Comparison of ENCODE assay signal across 23 cellular contexts in genomic region chr11:77908835-77909234, GRCh38.
A peak's percentile ranks its signal among the peaks of the same experiment; 100 is the strongest.
DNase-seq lines count a peak whose midpoint lies in the region; FAIRE-seq and TF ChIP-seq lines count a peak whose summit lies in the region.
"Had no signal": no experiment of that assay in that cellular context is flagged by ENCODE, and none has a peak within 500 bp of the region (broad histone marks: within the 10 kb centered on the region; RNA-seq: fewer than 3 reads in every experiment).

No MANE protein-coding gene starts in this region.

- no peak overlapping the region for H3K4me3 ChIP-seq in mesodermal cell (ENCODE audit: extremely low read depth, insufficient read depth, low read length, poor library complexity, severe bottlenecking)
- H3K4me3 ChIP-seq: BLaER1 treated with 17β-estradiol and CSF1 and Interleukin-3, amounts not matched to agents 10 nM and 100 nM had no signal

- peaks cover 69% of the 10 kb centered on the region for H3K36me3 Mint-ChIP-seq in activated T-cell treated with anti-CD3 and anti-CD28 coated beads, Interleukin-2, amount 50 U/mL, for 24 hours (ENCODE audit: low read depth)

- WGBS in mesodermal cell (ENCODE audit: insufficient coverage in 2 of 2), 2 experiments = 100% methylated on average over 2 of the region's 2 CpGs; no CpG with 5 or more reads in 1 of the 2 experiments

- peak overlapping the region; percentile 18 for H3K27ac Mint-ChIP-seq in activated T-cell treated with anti-CD3 and anti-CD28 coated beads, Interleukin-2, amount 50 U/mL, for 24 hours
- H3K27ac Mint-ChIP-seq: CD4-positive, alpha-beta T cell; CD8-positive, alpha-beta T cell had no signal

- no peak for DNase-seq in activated T-cell treated with anti-CD3 and anti-CD28 coated beads, Interleukin-2, amount 50 U/mL, for 24 hours
- no peak for DNase-seq in activated T-cell treated with anti-CD3 and anti-CD28 coated beads, Interleukin-2, amount 50 U/mL, for 48 hours
- DNase-seq in H54 (ENCODE audit: insufficient read length, low spot score) (no peak), NCI-H82 treated with DMSO at 0.1 percent for 48 hours (lab: John Stamatoyannopoulos, UW; ENCODE audit: unreplicated experiment) (peak; percentile 33), HEK293T (ENCODE audit: extremely low spot score) (no peak), dermis blood vessel endothelial cell (no peak), NCI-H510A treated with DMSO at 0.1 percent for 48 hours (lab: John Stamatoyannopoulos, UW) (no peak)
- DNase-seq: 8988T; ACHN; Caco-2; Calu3; CD4-positive, alpha-beta T cell; CD8-positive, alpha-beta T cell; DMS79 treated with DMSO at 0.1 percent for 48 hours; GF-D8 had no signal

- H3K9me3 Mint-ChIP-seq in activated T-cell treated with anti-CD3 and anti-CD28 coated beads, Interleukin-2, amount 50 U/mL, for 24 hours = no peaks in the 10 kb centered on the region
- H3K9me3 Mint-ChIP-seq: CD4-positive, alpha-beta T cell; CD8-positive, alpha-beta T cell had no signal

- no peaks in the 10 kb centered on the region for H3K4me1 Mint-ChIP-seq in activated T-cell treated with anti-CD3 and anti-CD28 coated beads, Interleukin-2, amount 50 U/mL, for 24 hours (ENCODE audit: low read depth)

- no peaks in the 10 kb centered on the region for H3K27me3 Mint-ChIP-seq in activated T-cell treated with anti-CD3 and anti-CD28 coated beads, Interleukin-2, amount 50 U/mL, for 24 hours
- H3K27me3 Mint-ChIP-seq: CD4-positive, alpha-beta T cell had no signal

- CTCF ChIA-PET in HEK293T (lab: Yijun Ruan, JAX) = no interaction called here

- POLR2A ChIA-PET in HEK293T (lab: Yijun Ruan, JAX) = no interaction called here

- peak; percentile 6 for FAIRE-seq in H54 (lab: Jason Lieb, UNC)
- FAIRE-seq: A204.1, D721Med, G401.6, GM12891, GM19239 had no signal

- no peaks in the 10 kb centered on the region for H3K9me3 ChIP-seq in mesodermal cell (ENCODE audit: control insufficient read depth, low read length)
- H3K9me3 ChIP-seq: BLaER1 treated with 17β-estradiol and CSF1 and Interleukin-3, amounts not matched to agents 10 nM and 100 nM; Caco-2 had no signal

- no peaks in the 10 kb centered on the region for H3K4me1 ChIP-seq in mesodermal cell (ENCODE audit: control insufficient read depth, insufficient read depth, low read length, poor library complexity, severe bottlenecking)
- H3K4me1 ChIP-seq: BLaER1 treated with 17β-estradiol and CSF1 and Interleukin-3, amounts not matched to agents 10 nM and 100 nM; Caco-2 had no signal

- H3K36me3 ChIP-seq in mesodermal cell (ENCODE audit: control insufficient read depth, insufficient read depth, low read length) = peaks cover 32% of the 10 kb centered on the region

- TF ChIP-seq POLR2A in H54 (IDR thresholded peaks at IDR 0.05; ENCODE audit: low read depth, low read length) = no peak

- H3K27ac ChIP-seq in mesodermal cell (ENCODE audit: low read depth, low read length, severe bottlenecking) = peak overlapping the region; percentile 12
- H3K27ac ChIP-seq: BLaER1 treated with 17β-estradiol and CSF1 and Interleukin-3, amounts not matched to agents 10 nM and 100 nM; C4-2B had no signal

- no peak overlapping the region for H3K4me3 Mint-ChIP-seq in activated T-cell treated with anti-CD3 and anti-CD28 coated beads, Interleukin-2, amount 50 U/mL, for 24 hours
- H3K4me3 Mint-ChIP-seq: CD4-positive, alpha-beta T cell; CD8-positive, alpha-beta T cell had no signal

TF ChIP-seq in HEK293T, 16 proteins besides CTCF, POLR2A, EP300 and RAD21:
- TF ChIP-seq FOXK2 (IDR thresholded peaks at IDR 0.05) = no peak
- TF ChIP-seq HDGF (IDR thresholded peaks at IDR 0.05; ENCODE audit: borderline replicate concordance) = no peak
- TF ChIP-seq ELF4 (IDR thresholded peaks at IDR 0.05) = no peak
- no peak for TF ChIP-seq L3MBTL2 (conservative IDR thresholded peaks at IDR 0.05)
- TF ChIP-seq ZNF384 (IDR thresholded peaks at IDR 0.05) = no peak
